8 cellular contexts compared by ENCODE assay signal in the genomic region with DNA sequence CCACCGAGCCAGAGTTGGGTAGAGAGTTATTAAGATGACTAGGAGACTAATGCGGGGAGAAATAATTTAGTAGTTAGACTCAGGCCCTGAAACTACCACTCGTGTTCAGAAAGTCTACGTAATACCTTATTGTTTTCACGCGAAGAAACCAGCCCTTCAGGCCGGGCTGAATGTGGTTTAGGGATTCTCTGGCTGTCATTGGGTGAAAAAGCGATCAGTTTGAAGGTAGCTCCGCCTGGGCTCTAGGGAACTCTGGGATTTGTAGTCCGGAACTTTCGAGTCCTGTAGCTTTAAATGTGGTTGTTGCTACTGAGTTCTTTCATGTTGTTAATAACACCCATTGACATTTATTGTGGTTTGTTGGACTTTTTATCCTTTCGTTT. TPM values are rescaled to one million over a fixed set of nuclear protein-coding genes. Genes with fewer than 3 reads are reported as not detected.
DNase-seq lines count a peak whose midpoint lies in the region; ATAC-seq and TF ChIP-seq lines count a peak whose summit lies in the region.

No MANE protein-coding gene starts in this region.

- 1 to 2% methylated on average over 9 to 12 of the region's 12 CpGs for WGBS in esophagus squamous epithelium, 2 donors

- H3K27ac Mint-ChIP-seq in activated T-cell treated with anti-CD3 and anti-CD28 coated beads, Interleukin-2, amount 50 U/mL, for 24 hours = peak overlapping the region; percentile 96

- peaks cover 26% of the 10 kb centered on the region for H3K36me3 ChIP-seq in OCI-LY1 (ENCODE audit: insufficient read depth, low read length)
- H3K36me3 ChIP-seq in esophagus squamous epithelium = no peaks in the 10 kb centered on the region
- H3K36me3 ChIP-seq in muscle layer of duodenum (ENCODE audit: control insufficient read depth in 1 of 2, insufficient read depth in 2 of 2, low read length in 2 of 2) = no peaks in the 10 kb centered on the region

- peaks cover 37% of the 10 kb centered on the region for H3K4me1 Mint-ChIP-seq in activated T-cell treated with anti-CD3 and anti-CD28 coated beads, Interleukin-2, amount 50 U/mL, for 24 hours (ENCODE audit: low read depth)

- DNase-seq in D341Med (ENCODE audit: low spot score) = peak; percentile 84
- peak; percentile 45 for DNase-seq in HuH-7 (ENCODE audit: low spot score)
- no peak for DNase-seq in activated T-cell treated with anti-CD3 and anti-CD28 coated beads, Interleukin-2, amount 50 U/mL, for 24 hours
- peak; percentile 39 for DNase-seq in esophagus squamous epithelium (lab: John Stamatoyannopoulos, UW)
- peak; percentile 30 for DNase-seq in stimulated activated CD8-positive, alpha-beta memory T cell treated with anti-CD3 and anti-CD28 coated beads, Interleukin-7, amount 100 ng/mL, for 24 hours (ENCODE audit: low read depth)

- H4K20me1 ChIP-seq in OCI-LY1 (ENCODE audit: insufficient read depth, low read length) = no peaks in the 10 kb centered on the region

- H3K27me3 Mint-ChIP-seq in activated T-cell treated with anti-CD3 and anti-CD28 coated beads, Interleukin-2, amount 50 U/mL, for 24 hours = no peaks in the 10 kb centered on the region

- H3K9me2 ChIP-seq in OCI-LY1 (ENCODE audit: low read depth, low read length) = no peaks in the 10 kb centered on the region

- H3K79me2 ChIP-seq in OCI-LY1 (ENCODE audit: insufficient read depth, low read length) = peaks cover 28% of the 10 kb centered on the region

- H3K9me3 ChIP-seq in OCI-LY1 (ENCODE audit: low read length) (no peaks in the 10 kb centered on the region), esophagus squamous epithelium (no peaks in the 10 kb centered on the region), muscle layer of duodenum (ENCODE audit: control insufficient read depth in 1 of 2, low read length in 2 of 2) (no peaks in the 10 kb centered on the region)

- ATAC-seq in GM21526 (IDR thresholded peaks at IDR 0.05; ENCODE audit: low FRiP score, unreplicated experiment) = peak; percentile 57

- no peak overlapping the region for H2AFZ ChIP-seq in OCI-LY1 (ENCODE audit: low read length)

- peaks cover 38% of the 10 kb centered on the region for H3K36me3 Mint-ChIP-seq in activated T-cell treated with anti-CD3 and anti-CD28 coated beads, Interleukin-2, amount 50 U/mL, for 24 hours (ENCODE audit: low read depth)

- H3K9ac ChIP-seq in OCI-LY1 (ENCODE audit: low read length) = peak overlapping the region; percentile 82

- H3K27ac ChIP-seq in OCI-LY1 (ENCODE audit: low read depth, low read length, poor library complexity, severe bottlenecking) (peak overlapping the region; percentile 94), esophagus squamous epithelium (peak overlapping the region; percentile 86 to 98 (median 93)), muscle layer of duodenum (ENCODE audit: low read length) (peak overlapping the region; percentile 94)

- no peaks in the 10 kb centered on the region for H3F3A ChIP-seq in OCI-LY1 (ENCODE audit: insufficient read depth, low read length)

- H3K27me3 ChIP-seq in OCI-LY1 (ENCODE audit: insufficient read depth, low read length) = no peaks in the 10 kb centered on the region
- no peaks in the 10 kb centered on the region for H3K27me3 ChIP-seq in esophagus squamous epithelium
- H3K27me3 ChIP-seq in muscle layer of duodenum (ENCODE audit: low read depth, low read length) = no peaks in the 10 kb centered on the region

- H3K4me1 ChIP-seq in OCI-LY1 (ENCODE audit: insufficient read depth, low read length, severe bottlenecking) (peaks cover 38% of the 10 kb centered on the region), esophagus squamous epithelium (peaks cover 5 to 39% (median 6%) of the 10 kb centered on the region in 3 donors), muscle layer of duodenum (ENCODE audit: control insufficient read depth in 1 of 2, insufficient read depth in 2 of 2, low read length in 2 of 2) (peaks cover 0 to 13% of the 10 kb centered on the region in 2 donors)

- TF ChIP-seq POLR2A in esophagus squamous epithelium (IDR thresholded peaks at IDR 0.05) = peak in 2 of 4 donors; percentile 6 to 33

- TF ChIP-seq CTCF in OCI-LY1 (IDR thresholded peaks at IDR 0.05; ENCODE audit: low read length) = no peak
- no peak for TF ChIP-seq CTCF in esophagus squamous epithelium (IDR thresholded peaks at IDR 0.05)

- intact Hi-C loops in esophagus squamous epithelium (cut with DNase I) = no loop called here

- H3K4me3 ChIP-seq in OCI-LY1 (ENCODE audit: low read depth, low read length, poor library complexity, severe bottlenecking) = peak overlapping the region; percentile 70
- peak overlapping the region; percentile 45 to 87 (median 62) for H3K4me3 ChIP-seq in esophagus squamous epithelium
- peak overlapping the region; percentile 71 to 76 for H3K4me3 ChIP-seq in muscle layer of duodenum (ENCODE audit: low read depth in 1 of 2, low read length in 2 of 2)

- H3K4me3 Mint-ChIP-seq in activated T-cell treated with anti-CD3 and anti-CD28 coated beads, Interleukin-2, amount 50 U/mL, for 24 hours = peak overlapping the region; percentile 95

- no peaks in the 10 kb centered on the region for H3K9me3 Mint-ChIP-seq in activated T-cell treated with anti-CD3 and anti-CD28 coated beads, Interleukin-2, amount 50 U/mL, for 24 hours

- H3K4me2 ChIP-seq in OCI-LY1 (ENCODE audit: low read length) = peak overlapping the region; percentile 90

RNA-seq across cellular contexts. Expression of a gene that starts 0.5 kb away (rescaled TPM):
- 1 to 10 TPM; 3.5 to 7.4 (median 5.8) TPM for total RNA-seq in esophagus squamous epithelium
